Comparison of ENCODE assay signal across 8 cellular contexts in the genomic region with DNA sequence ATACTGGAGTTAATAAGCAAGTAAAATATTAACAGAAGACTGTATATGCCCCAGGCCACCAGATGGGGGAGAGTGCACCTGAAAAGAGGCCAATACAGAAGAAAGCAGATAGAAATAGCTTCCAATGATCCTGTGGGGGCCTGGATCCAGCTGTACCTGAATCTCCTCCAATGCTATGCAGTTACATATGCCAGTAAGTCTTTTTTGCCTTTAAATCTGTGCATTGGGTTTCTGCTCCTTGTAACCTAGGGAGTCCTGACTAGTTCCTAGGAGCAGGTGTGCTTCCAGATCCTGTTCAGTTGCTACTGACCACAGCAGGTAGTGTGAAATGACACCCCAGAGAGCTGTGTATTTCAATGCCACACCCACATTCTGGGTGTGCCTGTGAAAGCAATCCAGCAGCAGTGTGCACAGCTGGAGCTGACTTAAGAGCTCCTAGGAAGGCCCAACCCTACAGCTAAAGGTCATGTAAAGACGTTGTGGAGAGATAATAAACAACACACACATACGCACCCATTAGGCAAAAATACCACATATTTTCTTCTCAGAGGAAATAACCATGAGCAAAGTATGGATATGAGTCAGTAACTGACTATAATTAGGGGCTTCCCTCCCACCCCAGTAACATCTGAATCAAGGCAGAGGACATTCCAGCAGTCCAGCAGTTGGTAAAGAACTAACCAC.
DNase-seq lines count a peak whose midpoint lies in the region; ATAC-seq and TF ChIP-seq lines count a peak whose summit lies in the region.

No MANE protein-coding gene starts in this region.

- H4K20me1 ChIP-seq in SK-N-SH (ENCODE audit: insufficient read depth), result no peaks in the 10 kb centered on the region

- POLR2A ChIA-PET in SK-N-SH (lab: Yijun Ruan, JAX), result no interaction called here
- POLR2A ChIA-PET in HEK293T (lab: Yijun Ruan, JAX), result no interaction called here

- no peaks in the 10 kb centered on the region for H3K36me3 ChIP-seq in SK-N-SH (replicated peaks in 1 of 2; ENCODE audit: control insufficient read depth in 1 of 2, insufficient read depth in 2 of 2, low read length in 1 of 2)

- H3K79me2 ChIP-seq in SK-N-SH (ENCODE audit: insufficient read depth), result no peaks in the 10 kb centered on the region

- no peak overlapping the region for H3K9ac ChIP-seq in SK-N-SH

- peak overlapping the region; percentile 56 for H3K4me2 ChIP-seq in SK-N-SH

- H3K27ac ChIP-seq in SK-N-SH (ENCODE audit: low read depth in 2 of 2, low read length in 1 of 2) (peak overlapping the region in 1 of 2 experiments; percentile 77; a peak in 2 of 4 replicates), foreskin keratinocyte (peak overlapping the region; percentile 70)

- TF ChIP-seq EP300 in SK-N-SH (IDR thresholded peaks at IDR 0.05; ENCODE audit: borderline replicate concordance in 1 of 2, low read depth in 1 of 2, low read length in 1 of 2), result peak in 1 of 2 experiments; percentile 78; a peak in 1 of 4 replicates

- H3F3A ChIP-seq in SK-N-SH (replicated peaks; ENCODE audit: insufficient read depth), result peaks cover 30% of the 10 kb centered on the region

- no peaks in the 10 kb centered on the region for H3K9me2 ChIP-seq in SK-N-SH

- 0 out of 4 replicates have a peak overlapping the region, but pooled peaks of 1 of the 2 experiments have one; percentile 1 for H3K4me3 ChIP-seq in SK-N-SH (ENCODE audit: low read depth in 2 of 2, low read length in 1 of 2)

- DNase-seq in EL (peak; percentile 94), SK-N-SH (no peak), foreskin keratinocyte (peak; percentile 94 to 97), midbrain (lab: John Stamatoyannopoulos, UW) (no peak), HEK293T (ENCODE audit: extremely low spot score) (no peak), C1 segment of cervical spinal cord (lab: John Stamatoyannopoulos, UW) (no peak)

- H2AFZ ChIP-seq in SK-N-SH (ENCODE audit: low read depth), result no peak overlapping the region; the same call in 1 of the 2 replicates

- H3K27me3 ChIP-seq in SK-N-SH (ENCODE audit: insufficient read depth) (no peaks in the 10 kb centered on the region), foreskin keratinocyte (no peaks in the 10 kb centered on the region)

- TF ChIP-seq RAD21 in SK-N-SH (IDR thresholded peaks at IDR 0.05; ENCODE audit: low read length), result no peak

- CTCF ChIA-PET in SK-N-SH (lab: Yijun Ruan, JAX) (interaction anchor here (1.5 kb wide), 2 partner anchors 9 to 21 kb away, joined by 3 to 6 read pairs; no protein-coding TSS in a partner anchor), HEK293T (lab: Yijun Ruan, JAX) (interaction anchor here (0.7 to 1.2 kb wide), 3 partner anchors 13 to 96 kb away, joined by 3 to 4 read pairs (median 3); no protein-coding TSS in a partner anchor)

- ATAC-seq in GM19023 (IDR thresholded peaks at IDR 0.05; ENCODE audit: unreplicated experiment) (peak; percentile 89), HG03095 (IDR thresholded peaks at IDR 0.05; ENCODE audit: unreplicated experiment) (peak; percentile 94), foreskin keratinocyte (peak; percentile 90)

- WGBS in SK-N-SH (ENCODE audit: low lambda C conversion rate), result 13% methylated on average over 2 of the region's 2 CpGs

- peaks cover 0 to 15% of the 10 kb centered on the region in 2 experiments; a peak in 2 of 4 replicates for H3K4me1 ChIP-seq in SK-N-SH (ENCODE audit: control insufficient read depth in 1 of 2, insufficient read depth in 2 of 2, low read depth in 1 of 2, low read length in 1 of 2)
- H3K4me1 ChIP-seq in foreskin keratinocyte, result peaks cover 12% of the 10 kb centered on the region

- 0 out of 2 replicates have a peak, but pooled peaks cover 6% of the 10 kb centered on the region for H3K9me3 ChIP-seq in SK-N-SH

- TF ChIP-seq CTCF in SK-N-SH (IDR thresholded peaks at IDR 0.05), result peak; percentile 32
- TF ChIP-seq CTCF in foreskin keratinocyte (conservative IDR thresholded peaks at IDR 0.05), result peak; percentile 40

TF ChIP-seq in SK-N-SH, 30 proteins besides CTCF, POLR2A, EP300 and RAD21 (continues in another document):
- TF ChIP-seq, protein P1, sequence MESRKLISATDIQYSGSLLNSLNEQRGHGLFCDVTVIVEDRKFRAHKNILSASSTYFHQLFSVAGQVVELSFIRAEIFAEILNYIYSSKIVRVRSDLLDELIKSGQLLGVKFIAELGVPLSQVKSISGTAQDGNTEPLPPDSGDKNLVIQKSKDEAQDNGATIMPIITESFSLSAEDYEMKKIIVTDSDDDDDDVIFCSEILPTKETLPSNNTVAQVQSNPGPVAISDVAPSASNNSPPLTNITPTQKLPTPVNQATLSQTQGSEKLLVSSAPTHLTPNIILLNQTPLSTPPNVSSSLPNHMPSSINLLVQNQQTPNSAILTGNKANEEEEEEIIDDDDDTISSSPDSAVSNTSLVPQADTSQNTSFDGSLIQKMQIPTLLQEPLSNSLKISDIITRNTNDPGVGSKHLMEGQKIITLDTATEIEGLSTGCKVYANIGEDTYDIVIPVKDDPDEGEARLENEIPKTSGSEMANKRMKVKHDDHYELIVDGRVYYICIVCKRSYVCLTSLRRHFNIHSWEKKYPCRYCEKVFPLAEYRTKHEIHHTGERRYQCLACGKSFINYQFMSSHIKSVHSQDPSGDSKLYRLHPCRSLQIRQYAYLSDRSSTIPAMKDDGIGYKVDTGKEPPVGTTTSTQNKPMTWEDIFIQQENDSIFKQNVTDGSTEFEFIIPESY (IDR thresholded peaks at IDR 0.05; ENCODE audit: borderline replicate concordance, low read depth), result no peak
- TF ChIP-seq RFX5 (IDR thresholded peaks at IDR 0.05; ENCODE audit: low read length), result no peak
- TF ChIP-seq GABPA (IDR thresholded peaks at IDR 0.05; ENCODE audit: low read depth), result no peak
- no peak for TF ChIP-seq FOXJ3 (CRISPR knock-in tag; IDR thresholded peaks at IDR 0.05)
- TF ChIP-seq YY1 (IDR thresholded peaks at IDR 0.05; ENCODE audit: low read depth), result no peak
- TF ChIP-seq, protein P2, sequence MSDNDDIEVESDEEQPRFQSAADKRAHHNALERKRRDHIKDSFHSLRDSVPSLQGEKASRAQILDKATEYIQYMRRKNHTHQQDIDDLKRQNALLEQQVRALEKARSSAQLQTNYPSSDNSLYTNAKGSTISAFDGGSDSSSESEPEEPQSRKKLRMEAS (IDR thresholded peaks at IDR 0.05; ENCODE audit: low read depth), result peak; percentile 46; the same call in 1 of the 2 replicates
- TF ChIP-seq, protein P3, sequence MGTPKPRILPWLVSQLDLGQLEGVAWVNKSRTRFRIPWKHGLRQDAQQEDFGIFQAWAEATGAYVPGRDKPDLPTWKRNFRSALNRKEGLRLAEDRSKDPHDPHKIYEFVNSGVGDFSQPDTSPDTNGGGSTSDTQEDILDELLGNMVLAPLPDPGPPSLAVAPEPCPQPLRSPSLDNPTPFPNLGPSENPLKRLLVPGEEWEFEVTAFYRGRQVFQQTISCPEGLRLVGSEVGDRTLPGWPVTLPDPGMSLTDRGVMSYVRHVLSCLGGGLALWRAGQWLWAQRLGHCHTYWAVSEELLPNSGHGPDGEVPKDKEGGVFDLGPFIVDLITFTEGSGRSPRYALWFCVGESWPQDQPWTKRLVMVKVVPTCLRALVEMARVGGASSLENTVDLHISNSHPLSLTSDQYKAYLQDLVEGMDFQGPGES (IDR thresholded peaks at IDR 0.05; ENCODE audit: low read depth, low read length), result no peak
- TF ChIP-seq FOSL2 (IDR thresholded peaks at IDR 0.05; ENCODE audit: borderline replicate concordance, low read depth), result peak; percentile 70; the same call in 1 of the 2 replicates
- TF ChIP-seq MEF2A (IDR thresholded peaks at IDR 0.05; ENCODE audit: borderline replicate concordance, low read depth), result 0 out of 2 replicates have a peak, but pooled peaks have one; percentile 53

TF ChIP-seq in HEK293T, 16 proteins besides CTCF, POLR2A, EP300 and RAD21:
- TF ChIP-seq LEF1 (IDR thresholded peaks at IDR 0.05; ENCODE audit: borderline replicate concordance), result no peak

Comparison
In these comparisons a context has a peak if more than half of its experiments do, and no peak if none do; other contexts are left out.
1. DNase-seq: peak in EL (single experiment) and foreskin keratinocyte (2 of 2); none in SK-N-SH (single experiment), midbrain (single experiment), HEK293T (single experiment) and C1 segment of cervical spinal cord (0 of 14).
2. Peak in every context shown above with its lines, with median percentiles within 50 percentile points of each other: ATAC-seq.